1 cellular context compared by ENCODE assay signal in genomic region chr16:31476305-31477219, GRCh38.
TF ChIP-seq lines count a peak whose summit lies in the region.

No MANE protein-coding gene starts in this region.

TF ChIP-seq in WTC11, 78 proteins besides CTCF, POLR2A, EP300 and RAD21 (continued from another document):
- TF ChIP-seq AFF4 (CRISPR knock-in tag; IDR thresholded peaks at IDR 0.05; ENCODE audit: borderline replicate concordance) (no peak), FOXP1 (CRISPR knock-in tag; IDR thresholded peaks at IDR 0.05; ENCODE audit: borderline replicate concordance) (peak; percentile 4; the same call in 1 of the 2 replicates), IRF2 (CRISPR knock-in tag; IDR thresholded peaks at IDR 0.05; ENCODE audit: borderline replicate concordance, low read depth) (no peak), SP1 (CRISPR knock-in tag; conservative IDR thresholded peaks at IDR 0.05) (0 out of 2 replicates have a peak, but pooled peaks have one; percentile 10), MAX (CRISPR knock-in tag; IDR thresholded peaks at IDR 0.05) (peak; percentile 56), PRDM15 (CRISPR knock-in tag; IDR thresholded peaks at IDR 0.05) (peak; percentile 72; the same call in 1 of the 2 replicates), ZNF138 (CRISPR knock-in tag; conservative IDR thresholded peaks at IDR 0.05) (no peak), NR1H2 (CRISPR knock-in tag; IDR thresholded peaks at IDR 0.05) (no peak), NFE2L1 (CRISPR knock-in tag; IDR thresholded peaks at IDR 0.05) (peak; percentile 76)
